ENCODE assay signal across 15 cellular contexts in the genomic region with DNA sequence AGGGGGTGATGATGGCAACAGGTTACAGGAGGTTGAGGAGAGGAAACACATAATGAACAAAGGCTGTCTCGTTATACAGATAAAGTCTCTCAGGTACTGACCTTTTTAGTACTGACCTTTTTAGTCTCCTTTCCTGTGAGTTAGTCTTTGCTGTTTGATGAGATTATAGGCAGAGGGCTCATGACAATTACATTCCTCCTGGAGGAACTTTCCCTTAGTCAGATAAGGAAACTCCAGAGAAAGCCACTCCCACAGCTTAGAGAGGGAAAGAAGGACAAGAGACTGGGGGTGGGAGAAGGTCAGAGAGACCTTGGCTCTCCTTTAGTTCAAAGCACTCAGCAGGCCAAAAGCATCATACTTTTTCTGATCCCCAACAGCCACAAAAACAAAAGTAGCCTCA. TPM values are rescaled to one million over a fixed set of nuclear protein-coding genes. Genes with fewer than 3 reads are reported as not detected.
DNase-seq lines count a peak whose midpoint lies in the region; ATAC-seq and TF ChIP-seq lines count a peak whose summit lies in the region.
"Had no signal": no experiment of that assay in that cellular context is flagged by ENCODE, and none has a peak within 500 bp of the region (broad histone marks: within the 10 kb centered on the region; RNA-seq: fewer than 3 reads in every experiment).

No MANE protein-coding gene starts in this region.

- peak overlapping the region in 2 of 3 experiments; percentile 59 to 82 for H3K27ac Mint-ChIP-seq in nephron

- ATAC-seq in GM19397 (IDR thresholded peaks at IDR 0.05; ENCODE audit: unreplicated experiment): no peak

- H3K4me3 Mint-ChIP-seq in nephron: no peak overlapping the region

- H3K27me3 ChIP-seq in adrenal gland: no peaks in the 10 kb centered on the region

- no peaks in the 10 kb centered on the region for H3K9me3 ChIP-seq in adrenal gland (replicated peaks in 1 of 3)

- WGBS in adrenal gland, 4 donors: 14 to 20% (median 16%) methylated on average over 1 of the region's 1 CpG

- no peaks in the 10 kb centered on the region for H3K4me1 Mint-ChIP-seq in nephron

- peak in 1 of 2 donors; percentile 27 for TF ChIP-seq POLR2A in adrenal gland (IDR thresholded peaks at IDR 0.05)

- H3K36me3 ChIP-seq in adrenal gland (replicated peaks in 1 of 2): no peaks in the 10 kb centered on the region

- H3K4me1 ChIP-seq in adrenal gland (replicated peaks in 1 of 2): peaks cover 6 to 15% of the 10 kb centered on the region in 2 donors

- no peaks in the 10 kb centered on the region for H3K27me3 Mint-ChIP-seq in nephron (ENCODE audit: low read depth)

- intact Hi-C loops in adrenal gland (cut with DNase I): no loop called here

- no peak overlapping the region for H3K4me3 ChIP-seq in adrenal gland

- no peak for TF ChIP-seq CTCF in adrenal gland (IDR thresholded peaks at IDR 0.05)
- TF ChIP-seq CTCF in nephron (IDR thresholded peaks at IDR 0.05; ENCODE audit: unreplicated experiment in 3 of 3): no peak

- DNase-seq in ELF-1 (ENCODE audit: low read depth, low spot score): peak; percentile 39
- peak in 4 of 7 donors; percentile 33 to 57 (median 44) for DNase-seq in adrenal gland
- DNase-seq in iPS DF 19.7 (ENCODE audit: low read depth, low spot score): peak; percentile 9
- DNase-seq in activated CD4-positive, alpha-beta T cell treated with anti-CD3 and anti-CD28 coated beads, Interleukin-2, amount 50 U/mL, for 4 hours: no peak
- no peak for DNase-seq in DMS79 (lab: John Stamatoyannopoulos, UW)
- DNase-seq: C1 segment of cervical spinal cord, GF-D8, GOT3, KG1, NCI-H1436, NCI-H2029 treated with DMSO at 0.1 percent for 48 hours, NCI-H524, SHP77 treated with DMSO at 0.1 percent for 48 hours had no signal

- no peaks in the 10 kb centered on the region for H3K36me3 Mint-ChIP-seq in nephron (ENCODE audit: low read depth)

- peaks cover 3% of the 10 kb centered on the region for H3K9me3 Mint-ChIP-seq in nephron

- peak overlapping the region in 4 of 5 donors; percentile 35 to 58 (median 42) for H3K27ac ChIP-seq in adrenal gland

RNA-seq across cellular contexts. Expression of gene PSMD7, which starts 15.3 kb away (rescaled TPM):
- 100 to 1,000 TPM in 3 of 8 donors, 10 to 100 TPM in 5; 68.6 to 221 (median 89.4) TPM for total RNA-seq in adrenal gland
- polyA plus RNA-seq in adrenal gland: 100 to 1,000 TPM in 1 of 3 donors, 10 to 100 TPM in 2; 52.1 to 233 (median 57.2) TPM

Comparison
In these comparisons a context has a peak if more than half of its experiments do, and no peak if none do; other contexts are left out.
1. DNase-seq: peak in ELF-1 (single experiment), adrenal gland (4 of 7) and iPS DF 19.7 (single experiment); none in activated CD4-positive, alpha-beta T cell treated with anti-CD3 and anti-CD28 coated beads, Interleukin-2, amount 50 U/mL, for 4 hours (0 of 2) and DMS79 (single experiment).